In the genomic region with DNA sequence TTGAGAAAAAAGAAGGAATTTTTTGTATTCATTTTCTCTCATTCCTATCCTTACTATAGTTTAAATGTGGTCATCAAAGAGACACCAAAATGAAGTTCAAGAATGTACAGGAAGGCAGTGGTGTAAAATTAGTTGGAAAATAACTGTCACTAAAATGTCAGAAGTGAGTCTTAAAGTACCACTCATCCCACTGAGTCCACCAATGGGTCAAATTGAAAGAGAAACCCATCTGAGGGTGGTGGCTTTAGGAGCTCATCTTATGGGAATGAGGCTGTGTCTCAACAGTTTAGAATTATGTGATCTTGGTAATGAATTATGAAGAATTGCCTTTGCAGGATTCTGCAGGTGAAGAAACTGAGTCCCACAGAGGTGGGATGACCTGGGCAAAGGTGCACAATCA, we compare ENCODE assay signal across 20 cellular contexts.
DNase-seq lines count a peak whose midpoint lies in the region; ATAC-seq lines count a peak whose summit lies in the region.
"Had no signal": no experiment of that assay in that cellular context is flagged by ENCODE, and none has a peak within 500 bp of the region (broad histone marks: within the 10 kb centered on the region; RNA-seq: fewer than 3 reads in every experiment).

No MANE protein-coding gene starts in this region.

- H3K9me3 Mint-ChIP-seq in activated T-cell treated with anti-CD3 and anti-CD28 coated beads, Interleukin-2, amount 50 U/mL, for 24 hours, result no peaks in the 10 kb centered on the region
- H3K9me3 Mint-ChIP-seq in activated T-helper 17 cell treated with anti-CD3 and anti-CD28 coated beads, Interleukin-2, amount 50 U/mL, for 72 hours, result no peaks in the 10 kb centered on the region
- peaks cover 2% of the 10 kb centered on the region for H3K9me3 Mint-ChIP-seq in stimulated activated memory B cell treated with anti-CD40 and anti-IgM and Interleukin-4, amounts not matched to agents 10 μg/mL and 1 μg/mL and 100 μg/mL, for 72 hours
- H3K9me3 Mint-ChIP-seq: CD8-positive, alpha-beta T cell; immature natural killer cell; nephron progenitor cell had no signal

- H3K27me3 Mint-ChIP-seq in activated T-cell treated with anti-CD3 and anti-CD28 coated beads, Interleukin-2, amount 50 U/mL, for 24 hours, result no peaks in the 10 kb centered on the region
- no peaks in the 10 kb centered on the region for H3K27me3 Mint-ChIP-seq in activated T-helper 17 cell treated with anti-CD3 and anti-CD28 coated beads, Interleukin-2, amount 50 U/mL, for 72 hours
- H3K27me3 Mint-ChIP-seq in stimulated activated memory B cell treated with anti-CD40 and anti-IgM and Interleukin-4, amounts not matched to agents 10 μg/mL and 1 μg/mL and 100 μg/mL, for 72 hours, result no peaks in the 10 kb centered on the region

- peak overlapping the region; percentile 93 for H3K27ac Mint-ChIP-seq in activated T-cell treated with anti-CD3 and anti-CD28 coated beads, Interleukin-2, amount 50 U/mL, for 24 hours
- H3K27ac Mint-ChIP-seq in activated T-helper 17 cell treated with anti-CD3 and anti-CD28 coated beads, Interleukin-2, amount 50 U/mL, for 72 hours, result peak overlapping the region; percentile 73
- peak overlapping the region; percentile 48 for H3K27ac Mint-ChIP-seq in stimulated activated memory B cell treated with anti-CD40 and anti-IgM and Interleukin-4, amounts not matched to agents 10 μg/mL and 1 μg/mL and 100 μg/mL, for 72 hours
- H3K27ac Mint-ChIP-seq: CD8-positive, alpha-beta T cell; nephron progenitor cell had no signal

- peak; percentile 24 for ATAC-seq in HG02885 (IDR thresholded peaks at IDR 0.05; ENCODE audit: poor library complexity, unreplicated experiment)
- ATAC-seq in activated T-helper 17 cell treated with anti-CD3 and anti-CD28 coated beads, Interleukin-2, amount 50 U/mL, for 72 hours (replicated peaks), result peak; percentile 68
- peak; percentile 13 for ATAC-seq in stimulated activated memory B cell treated with anti-CD40 and anti-IgM and Interleukin-4, amounts not matched to agents 10 μg/mL and 1 μg/mL and 100 μg/mL, for 72 hours
- ATAC-seq in GM21447 (IDR thresholded peaks at IDR 0.05; ENCODE audit: unreplicated experiment), result no peak
- ATAC-seq: CD8-positive, alpha-beta T cell had no signal

- H3K36me3 Mint-ChIP-seq in activated T-cell treated with anti-CD3 and anti-CD28 coated beads, Interleukin-2, amount 50 U/mL, for 24 hours (ENCODE audit: low read depth), result peaks cover 25% of the 10 kb centered on the region
- peaks cover 8% of the 10 kb centered on the region for H3K36me3 Mint-ChIP-seq in activated T-helper 17 cell treated with anti-CD3 and anti-CD28 coated beads, Interleukin-2, amount 50 U/mL, for 72 hours (ENCODE audit: low read depth)
- H3K36me3 Mint-ChIP-seq in stimulated activated memory B cell treated with anti-CD40 and anti-IgM and Interleukin-4, amounts not matched to agents 10 μg/mL and 1 μg/mL and 100 μg/mL, for 72 hours, result no peaks in the 10 kb centered on the region
- H3K36me3 Mint-ChIP-seq: CD8-positive, alpha-beta T cell had no signal

- DNase-seq in activated T-cell treated with anti-CD3 and anti-CD28 coated beads, Interleukin-2, amount 50 U/mL, for 24 hours, result no peak
- no peak for DNase-seq in activated T-cell treated with anti-CD3 and anti-CD28 coated beads, Interleukin-2, amount 50 U/mL, for 1 hour
- no peak for DNase-seq in NCI-H2227 treated with DMSO at 0.1 percent for 48 hours (lab: John Stamatoyannopoulos, UW)
- DNase-seq: activated CD4-positive, alpha-beta T cell treated with anti-CD3 and anti-CD28 coated beads, Interleukin-2, amount 50 U/mL, for 4 hours; BE2C; CD8-positive, alpha-beta T cell; effector CD8-positive, alpha-beta T cell; hypothalamus; immature natural killer cell; mammary epithelial cell; NCI-H2107; NCI-H446; nephron progenitor cell; ovary; T-helper 9 cell; tibial artery had no signal

- peak overlapping the region; percentile 20 for H3K4me3 Mint-ChIP-seq in activated T-cell treated with anti-CD3 and anti-CD28 coated beads, Interleukin-2, amount 50 U/mL, for 24 hours
- H3K4me3 Mint-ChIP-seq in activated T-helper 17 cell treated with anti-CD3 and anti-CD28 coated beads, Interleukin-2, amount 50 U/mL, for 72 hours, result peak overlapping the region; percentile 41
- no peak overlapping the region for H3K4me3 Mint-ChIP-seq in stimulated activated memory B cell treated with anti-CD40 and anti-IgM and Interleukin-4, amounts not matched to agents 10 μg/mL and 1 μg/mL and 100 μg/mL, for 72 hours
- H3K4me3 Mint-ChIP-seq: CD8-positive, alpha-beta T cell; immature natural killer cell; nephron progenitor cell had no signal

- peaks cover 75% of the 10 kb centered on the region for H3K4me1 Mint-ChIP-seq in activated T-cell treated with anti-CD3 and anti-CD28 coated beads, Interleukin-2, amount 50 U/mL, for 24 hours (ENCODE audit: low read depth)
- peaks cover 36% of the 10 kb centered on the region for H3K4me1 Mint-ChIP-seq in activated T-helper 17 cell treated with anti-CD3 and anti-CD28 coated beads, Interleukin-2, amount 50 U/mL, for 72 hours
- H3K4me1 Mint-ChIP-seq in stimulated activated memory B cell treated with anti-CD40 and anti-IgM and Interleukin-4, amounts not matched to agents 10 μg/mL and 1 μg/mL and 100 μg/mL, for 72 hours, result peaks cover 29% of the 10 kb centered on the region
